Comparison of ENCODE assay signal across 10 cellular contexts in genomic region chr5:53037141-53037859, GRCh38. TPM values are rescaled to one million over a fixed set of nuclear protein-coding genes. Genes with fewer than 3 reads are reported as not detected.
DNase-seq lines count a peak whose midpoint lies in the region; ATAC-seq and TF ChIP-seq lines count a peak whose summit lies in the region.
"Had no signal": no experiment of that assay in that cellular context is flagged by ENCODE, and none has a peak within 500 bp of the region (broad histone marks: within the 10 kb centered on the region; RNA-seq: fewer than 3 reads in every experiment).

No MANE protein-coding gene starts in this region.

- H4K8ac ChIP-seq in mesenchymal stem cell (ENCODE audit: low read length), result no peak overlapping the region

- no peak overlapping the region for H2BK120ac ChIP-seq in mesenchymal stem cell (ENCODE audit: low read depth, low read length)

- H3K27me3 ChIP-seq in Loucy (ENCODE audit: insufficient read depth, low read length, poor library complexity, severe bottlenecking), result no peaks in the 10 kb centered on the region
- no peaks in the 10 kb centered on the region for H3K27me3 ChIP-seq in brain microvascular endothelial cell (replicated peaks)
- no peaks in the 10 kb centered on the region for H3K27me3 ChIP-seq in mesenchymal stem cell (ENCODE audit: control insufficient read depth in 1 of 2, insufficient read depth in 1 of 2, low read length in 2 of 2)

- H3K36me3 ChIP-seq in Loucy (ENCODE audit: insufficient read depth, low read length) (no peaks in the 10 kb centered on the region), brain microvascular endothelial cell (replicated peaks) (no peaks in the 10 kb centered on the region), mesenchymal stem cell (ENCODE audit: control insufficient read depth in 1 of 2, insufficient read depth in 2 of 2, low read depth in 1 of 2, low read length in 2 of 2) (peaks cover 0 to 3% of the 10 kb centered on the region in 2 experiments)

- no peaks in the 10 kb centered on the region for H3F3A ChIP-seq in Loucy (ENCODE audit: low read depth)

- H2BK15ac ChIP-seq in mesenchymal stem cell (ENCODE audit: low read depth, poor library complexity, severe bottlenecking), result no peak overlapping the region

- H3K4me3 ChIP-seq in Loucy (ENCODE audit: low read length, poor library complexity, severe bottlenecking) (no peak overlapping the region), brain microvascular endothelial cell (ENCODE audit: low read depth, low read length) (no peak overlapping the region), mesenchymal stem cell (ENCODE audit: insufficient read depth in 1 of 2, low read depth in 1 of 2, low read length in 2 of 2) (peak overlapping the region in 1 of 2 experiments; percentile 20)

- no peak overlapping the region for H2AFZ ChIP-seq in Loucy (ENCODE audit: low read length)
- H2AFZ ChIP-seq in mesenchymal stem cell (ENCODE audit: low read depth, low read length), result no peak overlapping the region

- no peak overlapping the region for H2BK12ac ChIP-seq in mesenchymal stem cell (ENCODE audit: low read length in 2 of 2)

- H2AK5ac ChIP-seq in mesenchymal stem cell (ENCODE audit: low read length, severe bottlenecking), result no peak overlapping the region

- H4K20me1 ChIP-seq in Loucy (ENCODE audit: insufficient read depth, low read length, poor library complexity, severe bottlenecking), result no peaks in the 10 kb centered on the region

- H3K23ac ChIP-seq in mesenchymal stem cell (ENCODE audit: low read length in 2 of 2), result no peak overlapping the region

- H3K18ac ChIP-seq in mesenchymal stem cell (ENCODE audit: low read depth in 1 of 2, low read length in 2 of 2), result peak overlapping the region in 1 of 2 experiments; percentile 3

- no peak overlapping the region for H4K91ac ChIP-seq in mesenchymal stem cell (ENCODE audit: low read length)

- H3K4me1 ChIP-seq in Loucy (ENCODE audit: insufficient read depth, low read length, poor library complexity, severe bottlenecking), result peaks cover 50% of the 10 kb centered on the region
- peaks cover 5% of the 10 kb centered on the region for H3K4me1 ChIP-seq in mesenchymal stem cell (ENCODE audit: control insufficient read depth, insufficient read depth, low read depth, low read length)

- H3K9me3 ChIP-seq in Loucy (ENCODE audit: insufficient read depth, low read depth, low read length) (no peaks in the 10 kb centered on the region), mesenchymal stem cell (ENCODE audit: control insufficient read depth, low read length) (no peaks in the 10 kb centered on the region)

- H3K27ac ChIP-seq in brain microvascular endothelial cell (peak overlapping the region; percentile 25), mesenchymal stem cell (ENCODE audit: low read length, poor library complexity, severe bottlenecking) (peak overlapping the region; percentile 47)

- H3K4me2 ChIP-seq in Loucy (ENCODE audit: low read depth, low read length, poor library complexity, severe bottlenecking) (peak overlapping the region; percentile 39), mesenchymal stem cell (ENCODE audit: low read length, poor library complexity, severe bottlenecking) (no peak overlapping the region)

- no peak for TF ChIP-seq CTCF in Loucy (conservative IDR thresholded peaks at IDR 0.05; ENCODE audit: low read length)
- TF ChIP-seq CTCF in brain microvascular endothelial cell (IDR thresholded peaks at IDR 0.05; ENCODE audit: low read depth, low read length, missing control alignments), result no peak

- H3K9me2 ChIP-seq in Loucy (replicated peaks; ENCODE audit: low read depth, low read length), result no peaks in the 10 kb centered on the region

- DNase-seq in A172 (ENCODE audit: low spot score) (peak; percentile 61), brain microvascular endothelial cell (no peak), mesenchymal stem cell (peak; percentile 86), medulla oblongata (ENCODE audit: extremely low spot score) (no peak), cortex of kidney (lab: John Stamatoyannopoulos, UW) (no peak)
- DNase-seq: caudate nucleus, NCI-H1436 had no signal

- peaks cover 2% of the 10 kb centered on the region for H3K79me1 ChIP-seq in mesenchymal stem cell (replicated peaks; ENCODE audit: low read length, poor library complexity, severe bottlenecking)

- H3K4ac ChIP-seq in mesenchymal stem cell (ENCODE audit: low read depth in 1 of 2, low read length in 2 of 2), result no peak overlapping the region

- no peaks in the 10 kb centered on the region for H3K79me2 ChIP-seq in Loucy (ENCODE audit: insufficient read depth, low read length)

- H2BK5ac ChIP-seq in mesenchymal stem cell (ENCODE audit: low read depth, low read length, poor library complexity, severe bottlenecking), result no peak overlapping the region

- no peak overlapping the region for H3K14ac ChIP-seq in mesenchymal stem cell (ENCODE audit: low read length in 2 of 2)

- H3K9ac ChIP-seq in Loucy (ENCODE audit: low read depth, low read length, poor library complexity, severe bottlenecking), result no peak overlapping the region
- H3K9ac ChIP-seq in mesenchymal stem cell (ENCODE audit: low read length), result peak overlapping the region; percentile 57

- in situ Hi-C loops in brain microvascular endothelial cell (cut with HindIII; ENCODE audit: low pct_ligation_motif_present, low sequenced_read_pairs), result no loop called here

- ATAC-seq in GM21515 (IDR thresholded peaks at IDR 0.05; ENCODE audit: unreplicated experiment) (no peak), HG03159 (IDR thresholded peaks at IDR 0.05; ENCODE audit: unreplicated experiment) (no peak)

- WGBS in mesenchymal stem cell, result 40% methylated on average over 2 of the region's 3 CpGs

RNA-seq across cellular contexts. Expression of gene ITGA2, which starts 48.1 kb away (rescaled TPM):
- total RNA-seq in A172 (2014; rRNA removed; shearing (Covaris generic)), result 13.4 and 21.8 TPM in 2 replicates
- polyA plus RNA-seq in mesenchymal stem cell (2013, experiment 1 of 2), result 24.1 TPM
- polyA plus RNA-seq in mesenchymal stem cell (2013, experiment 2 of 2), result 23.8 TPM

Comparison
In these comparisons a context has a peak if more than half of its experiments do, and no peak if none do; other contexts are left out.
1. DNase-seq: peak in A172 (single experiment) and mesenchymal stem cell (single experiment); none in brain microvascular endothelial cell (single experiment), medulla oblongata (single experiment) and cortex of kidney (single experiment).